ENCODE assay signal across 1 cellular context in the genomic region with DNA sequence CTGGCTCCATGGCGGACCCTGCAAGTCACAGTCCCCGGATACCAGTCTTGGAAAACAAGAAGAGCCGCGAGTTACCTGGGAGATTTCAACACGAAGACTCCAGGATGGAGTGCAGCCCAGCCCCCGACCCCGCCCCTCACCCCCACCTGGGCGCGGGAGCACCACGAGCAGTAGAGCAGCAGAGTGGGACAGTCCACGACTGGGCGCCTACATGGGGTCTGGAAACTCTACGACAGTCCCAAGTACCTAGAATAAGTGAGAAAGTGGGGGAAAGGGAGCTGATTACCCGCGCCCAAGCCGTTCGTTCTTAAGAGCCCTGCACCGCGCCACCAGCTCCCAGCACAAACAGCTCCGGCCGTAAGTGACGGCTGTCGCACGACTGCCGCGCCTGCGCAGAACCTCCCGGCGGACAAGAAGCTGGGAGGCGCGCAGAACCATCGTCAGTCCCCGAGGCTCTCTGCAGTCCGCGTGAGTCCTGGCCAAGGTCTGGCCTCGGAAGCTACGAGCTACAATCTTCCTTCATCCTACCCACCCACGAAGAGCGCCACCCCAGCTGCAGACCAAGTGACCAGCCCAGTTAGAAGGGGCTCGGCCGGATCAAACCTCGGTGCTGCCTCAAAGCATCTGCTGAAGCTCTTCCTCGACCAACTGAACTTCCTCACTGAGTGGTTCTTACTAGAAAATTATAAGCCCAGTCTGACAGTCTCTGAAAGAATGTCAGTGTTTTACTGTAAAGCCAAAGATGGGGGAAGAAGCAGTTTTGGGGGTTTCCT.
TF ChIP-seq lines count a peak whose summit lies in the region.

A gene (minus strand): TSS at position 359 of the 773 bp plus-strand sequence. CDS start 349 bp downstream, at position 10.

TF ChIP-seq in HEK293, 187 proteins besides CTCF, POLR2A, EP300 and RAD21 (continued from another document and continues in another):
- TF ChIP-seq, protein P1, sequence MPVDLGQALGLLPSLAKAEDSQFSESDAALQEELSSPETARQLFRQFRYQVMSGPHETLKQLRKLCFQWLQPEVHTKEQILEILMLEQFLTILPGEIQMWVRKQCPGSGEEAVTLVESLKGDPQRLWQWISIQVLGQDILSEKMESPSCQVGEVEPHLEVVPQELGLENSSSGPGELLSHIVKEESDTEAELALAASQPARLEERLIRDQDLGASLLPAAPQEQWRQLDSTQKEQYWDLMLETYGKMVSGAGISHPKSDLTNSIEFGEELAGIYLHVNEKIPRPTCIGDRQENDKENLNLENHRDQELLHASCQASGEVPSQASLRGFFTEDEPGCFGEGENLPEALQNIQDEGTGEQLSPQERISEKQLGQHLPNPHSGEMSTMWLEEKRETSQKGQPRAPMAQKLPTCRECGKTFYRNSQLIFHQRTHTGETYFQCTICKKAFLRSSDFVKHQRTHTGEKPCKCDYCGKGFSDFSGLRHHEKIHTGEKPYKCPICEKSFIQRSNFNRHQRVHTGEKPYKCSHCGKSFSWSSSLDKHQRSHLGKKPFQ (tag by site-specific recombination; IDR thresholded peaks at IDR 0.05) = no peak
- TF ChIP-seq, protein P2, sequence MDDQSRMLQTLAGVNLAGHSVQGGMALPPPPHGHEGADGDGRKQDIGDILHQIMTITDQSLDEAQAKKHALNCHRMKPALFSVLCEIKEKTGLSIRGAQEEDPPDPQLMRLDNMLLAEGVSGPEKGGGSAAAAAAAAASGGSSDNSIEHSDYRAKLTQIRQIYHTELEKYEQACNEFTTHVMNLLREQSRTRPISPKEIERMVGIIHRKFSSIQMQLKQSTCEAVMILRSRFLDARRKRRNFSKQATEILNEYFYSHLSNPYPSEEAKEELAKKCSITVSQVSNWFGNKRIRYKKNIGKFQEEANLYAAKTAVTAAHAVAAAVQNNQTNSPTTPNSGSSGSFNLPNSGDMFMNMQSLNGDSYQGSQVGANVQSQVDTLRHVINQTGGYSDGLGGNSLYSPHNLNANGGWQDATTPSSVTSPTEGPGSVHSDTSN (CRISPR knock-in tag; IDR thresholded peaks at IDR 0.05) = peak; percentile 53; the same call in 1 of the 2 replicates
- TF ChIP-seq ZBTB17 (tag by site-specific recombination; IDR thresholded peaks at IDR 0.05) (peak; percentile 99), KLF9 (tag by site-specific recombination; IDR thresholded peaks at IDR 0.05; ENCODE audit: low read depth) (peak; percentile 79), ZNF76 (tag by site-specific recombination; IDR thresholded peaks at IDR 0.05; ENCODE audit: borderline replicate concordance, low read depth) (peak; percentile 32; the same call in 1 of the 2 replicates), ZNF302 (tag by site-specific recombination; IDR thresholded peaks at IDR 0.05; ENCODE audit: low read depth) (no peak), GLIS1 (tag by site-specific recombination; IDR thresholded peaks at IDR 0.05) (peak; percentile 57; the same call in 1 of the 2 replicates), SP3 (tag by site-specific recombination; IDR thresholded peaks at IDR 0.05) (peak; percentile 40), SETDB1 (IDR thresholded peaks at IDR 0.05; ENCODE audit: insufficient read length, low read length) (no peak), KLF8 (tag by site-specific recombination; IDR thresholded peaks at IDR 0.05) (0 out of 2 replicates have a peak, but pooled peaks have one; percentile 34), HOXD13 (CRISPR knock-in tag; IDR thresholded peaks at IDR 0.05; ENCODE audit: borderline replicate concordance) (no peak), ZNF324 (tag by site-specific recombination; IDR thresholded peaks at IDR 0.05) (no peak), ZNF585B (tag by site-specific recombination; IDR thresholded peaks at IDR 0.05) (no peak), ZFHX2 (tag by site-specific recombination; conservative IDR thresholded peaks at IDR 0.05) (no peak), ZNF2 (tag by site-specific recombination; IDR thresholded peaks at IDR 0.05) (0 out of 2 replicates have a peak, but pooled peaks have one; percentile 74), ZNF624 (tag by site-specific recombination; IDR thresholded peaks at IDR 0.05) (no peak), KLF10 (tag by site-specific recombination; IDR thresholded peaks at IDR 0.05) (0 out of 2 replicates have a peak, but pooled peaks have one; percentile 27), ZNF19 (tag by site-specific recombination; IDR thresholded peaks at IDR 0.05; ENCODE audit: low read depth) (no peak), ZSCAN30 (tag by site-specific recombination; IDR thresholded peaks at IDR 0.05) (no peak), ZFP41 (tag by site-specific recombination; IDR thresholded peaks at IDR 0.05; ENCODE audit: borderline replicate concordance) (no peak), ZNF423 (tag by site-specific recombination; IDR thresholded peaks at IDR 0.05) (no peak)
- TF ChIP-seq, protein P3, sequence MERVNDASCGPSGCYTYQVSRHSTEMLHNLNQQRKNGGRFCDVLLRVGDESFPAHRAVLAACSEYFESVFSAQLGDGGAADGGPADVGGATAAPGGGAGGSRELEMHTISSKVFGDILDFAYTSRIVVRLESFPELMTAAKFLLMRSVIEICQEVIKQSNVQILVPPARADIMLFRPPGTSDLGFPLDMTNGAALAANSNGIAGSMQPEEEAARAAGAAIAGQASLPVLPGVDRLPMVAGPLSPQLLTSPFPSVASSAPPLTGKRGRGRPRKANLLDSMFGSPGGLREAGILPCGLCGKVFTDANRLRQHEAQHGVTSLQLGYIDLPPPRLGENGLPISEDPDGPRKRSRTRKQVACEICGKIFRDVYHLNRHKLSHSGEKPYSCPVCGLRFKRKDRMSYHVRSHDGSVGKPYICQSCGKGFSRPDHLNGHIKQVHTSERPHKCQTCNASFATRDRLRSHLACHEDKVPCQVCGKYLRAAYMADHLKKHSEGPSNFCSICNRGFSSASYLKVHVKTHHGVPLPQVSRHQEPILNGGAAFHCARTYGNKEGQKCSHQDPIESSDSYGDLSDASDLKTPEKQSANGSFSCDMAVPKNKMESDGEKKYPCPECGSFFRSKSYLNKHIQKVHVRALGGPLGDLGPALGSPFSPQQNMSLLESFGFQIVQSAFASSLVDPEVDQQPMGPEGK (tag by site-specific recombination; IDR thresholded peaks at IDR 0.05) = peak; percentile 25; the same call in 1 of the 2 replicates
- TF ChIP-seq, protein P4, sequence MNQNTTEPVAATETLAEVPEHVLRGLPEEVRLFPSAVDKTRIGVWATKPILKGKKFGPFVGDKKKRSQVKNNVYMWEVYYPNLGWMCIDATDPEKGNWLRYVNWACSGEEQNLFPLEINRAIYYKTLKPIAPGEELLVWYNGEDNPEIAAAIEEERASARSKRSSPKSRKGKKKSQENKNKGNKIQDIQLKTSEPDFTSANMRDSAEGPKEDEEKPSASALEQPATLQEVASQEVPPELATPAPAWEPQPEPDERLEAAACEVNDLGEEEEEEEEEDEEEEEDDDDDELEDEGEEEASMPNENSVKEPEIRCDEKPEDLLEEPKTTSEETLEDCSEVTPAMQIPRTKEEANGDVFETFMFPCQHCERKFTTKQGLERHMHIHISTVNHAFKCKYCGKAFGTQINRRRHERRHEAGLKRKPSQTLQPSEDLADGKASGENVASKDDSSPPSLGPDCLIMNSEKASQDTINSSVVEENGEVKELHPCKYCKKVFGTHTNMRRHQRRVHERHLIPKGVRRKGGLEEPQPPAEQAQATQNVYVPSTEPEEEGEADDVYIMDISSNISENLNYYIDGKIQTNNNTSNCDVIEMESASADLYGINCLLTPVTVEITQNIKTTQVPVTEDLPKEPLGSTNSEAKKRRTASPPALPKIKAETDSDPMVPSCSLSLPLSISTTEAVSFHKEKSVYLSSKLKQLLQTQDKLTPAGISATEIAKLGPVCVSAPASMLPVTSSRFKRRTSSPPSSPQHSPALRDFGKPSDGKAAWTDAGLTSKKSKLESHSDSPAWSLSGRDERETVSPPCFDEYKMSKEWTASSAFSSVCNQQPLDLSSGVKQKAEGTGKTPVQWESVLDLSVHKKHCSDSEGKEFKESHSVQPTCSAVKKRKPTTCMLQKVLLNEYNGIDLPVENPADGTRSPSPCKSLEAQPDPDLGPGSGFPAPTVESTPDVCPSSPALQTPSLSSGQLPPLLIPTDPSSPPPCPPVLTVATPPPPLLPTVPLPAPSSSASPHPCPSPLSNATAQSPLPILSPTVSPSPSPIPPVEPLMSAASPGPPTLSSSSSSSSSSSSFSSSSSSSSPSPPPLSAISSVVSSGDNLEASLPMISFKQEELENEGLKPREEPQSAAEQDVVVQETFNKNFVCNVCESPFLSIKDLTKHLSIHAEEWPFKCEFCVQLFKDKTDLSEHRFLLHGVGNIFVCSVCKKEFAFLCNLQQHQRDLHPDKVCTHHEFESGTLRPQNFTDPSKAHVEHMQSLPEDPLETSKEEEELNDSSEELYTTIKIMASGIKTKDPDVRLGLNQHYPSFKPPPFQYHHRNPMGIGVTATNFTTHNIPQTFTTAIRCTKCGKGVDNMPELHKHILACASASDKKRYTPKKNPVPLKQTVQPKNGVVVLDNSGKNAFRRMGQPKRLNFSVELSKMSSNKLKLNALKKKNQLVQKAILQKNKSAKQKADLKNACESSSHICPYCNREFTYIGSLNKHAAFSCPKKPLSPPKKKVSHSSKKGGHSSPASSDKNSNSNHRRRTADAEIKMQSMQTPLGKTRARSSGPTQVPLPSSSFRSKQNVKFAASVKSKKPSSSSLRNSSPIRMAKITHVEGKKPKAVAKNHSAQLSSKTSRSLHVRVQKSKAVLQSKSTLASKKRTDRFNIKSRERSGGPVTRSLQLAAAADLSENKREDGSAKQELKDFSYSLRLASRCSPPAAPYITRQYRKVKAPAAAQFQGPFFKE (tag by site-specific recombination; IDR thresholded peaks at IDR 0.05; ENCODE audit: borderline replicate concordance) = no peak
- TF ChIP-seq, protein P5, sequence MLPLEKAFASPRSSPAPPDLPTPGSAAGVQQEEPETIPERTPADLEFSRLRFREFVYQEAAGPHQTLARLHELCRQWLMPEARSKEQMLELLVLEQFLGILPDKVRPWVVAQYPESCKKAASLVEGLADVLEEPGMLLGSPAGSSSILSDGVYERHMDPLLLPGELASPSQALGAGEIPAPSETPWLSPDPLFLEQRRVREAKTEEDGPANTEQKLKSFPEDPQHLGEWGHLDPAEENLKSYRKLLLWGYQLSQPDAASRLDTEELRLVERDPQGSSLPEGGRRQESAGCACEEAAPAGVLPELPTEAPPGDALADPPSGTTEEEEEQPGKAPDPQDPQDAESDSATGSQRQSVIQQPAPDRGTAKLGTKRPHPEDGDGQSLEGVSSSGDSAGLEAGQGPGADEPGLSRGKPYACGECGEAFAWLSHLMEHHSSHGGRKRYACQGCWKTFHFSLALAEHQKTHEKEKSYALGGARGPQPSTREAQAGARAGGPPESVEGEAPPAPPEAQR (tag by site-specific recombination; IDR thresholded peaks at IDR 0.05) = no peak
- TF ChIP-seq, protein P6, sequence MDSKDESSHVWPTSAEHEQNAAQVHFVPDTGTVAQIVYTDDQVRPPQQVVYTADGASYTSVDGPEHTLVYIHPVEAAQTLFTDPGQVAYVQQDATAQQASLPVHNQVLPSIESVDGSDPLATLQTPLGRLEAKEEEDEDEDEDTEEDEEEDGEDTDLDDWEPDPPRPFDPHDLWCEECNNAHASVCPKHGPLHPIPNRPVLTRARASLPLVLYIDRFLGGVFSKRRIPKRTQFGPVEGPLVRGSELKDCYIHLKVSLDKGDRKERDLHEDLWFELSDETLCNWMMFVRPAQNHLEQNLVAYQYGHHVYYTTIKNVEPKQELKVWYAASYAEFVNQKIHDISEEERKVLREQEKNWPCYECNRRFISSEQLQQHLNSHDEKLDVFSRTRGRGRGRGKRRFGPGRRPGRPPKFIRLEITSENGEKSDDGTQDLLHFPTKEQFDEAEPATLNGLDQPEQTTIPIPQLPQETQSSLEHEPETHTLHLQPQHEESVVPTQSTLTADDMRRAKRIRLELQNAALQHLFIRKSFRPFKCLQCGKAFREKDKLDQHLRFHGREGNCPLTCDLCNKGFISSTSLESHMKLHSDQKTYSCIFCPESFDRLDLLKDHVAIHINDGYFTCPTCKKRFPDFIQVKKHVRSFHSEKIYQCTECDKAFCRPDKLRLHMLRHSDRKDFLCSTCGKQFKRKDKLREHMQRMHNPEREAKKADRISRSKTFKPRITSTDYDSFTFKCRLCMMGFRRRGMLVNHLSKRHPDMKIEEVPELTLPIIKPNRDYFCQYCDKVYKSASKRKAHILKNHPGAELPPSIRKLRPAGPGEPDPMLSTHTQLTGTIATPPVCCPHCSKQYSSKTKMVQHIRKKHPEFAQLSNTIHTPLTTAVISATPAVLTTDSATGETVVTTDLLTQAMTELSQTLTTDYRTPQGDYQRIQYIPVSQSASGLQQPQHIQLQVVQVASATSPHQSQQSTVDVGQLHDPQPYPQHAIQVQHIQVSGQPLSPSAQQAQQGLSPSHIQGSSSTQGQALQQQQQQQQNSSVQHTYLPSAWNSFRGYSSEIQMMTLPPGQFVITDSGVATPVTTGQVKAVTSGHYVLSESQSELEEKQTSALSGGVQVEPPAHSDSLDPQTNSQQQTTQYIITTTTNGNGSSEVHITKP (tag by site-specific recombination; IDR thresholded peaks at IDR 0.05) = peak; percentile 51; the same call in 1 of the 2 replicates
- TF ChIP-seq, protein P7, sequence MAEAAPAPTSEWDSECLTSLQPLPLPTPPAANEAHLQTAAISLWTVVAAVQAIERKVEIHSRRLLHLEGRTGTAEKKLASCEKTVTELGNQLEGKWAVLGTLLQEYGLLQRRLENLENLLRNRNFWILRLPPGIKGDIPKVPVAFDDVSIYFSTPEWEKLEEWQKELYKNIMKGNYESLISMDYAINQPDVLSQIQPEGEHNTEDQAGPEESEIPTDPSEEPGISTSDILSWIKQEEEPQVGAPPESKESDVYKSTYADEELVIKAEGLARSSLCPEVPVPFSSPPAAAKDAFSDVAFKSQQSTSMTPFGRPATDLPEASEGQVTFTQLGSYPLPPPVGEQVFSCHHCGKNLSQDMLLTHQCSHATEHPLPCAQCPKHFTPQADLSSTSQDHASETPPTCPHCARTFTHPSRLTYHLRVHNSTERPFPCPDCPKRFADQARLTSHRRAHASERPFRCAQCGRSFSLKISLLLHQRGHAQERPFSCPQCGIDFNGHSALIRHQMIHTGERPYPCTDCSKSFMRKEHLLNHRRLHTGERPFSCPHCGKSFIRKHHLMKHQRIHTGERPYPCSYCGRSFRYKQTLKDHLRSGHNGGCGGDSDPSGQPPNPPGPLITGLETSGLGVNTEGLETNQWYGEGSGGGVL (tag by site-specific recombination; IDR thresholded peaks at IDR 0.05) = no peak
- TF ChIP-seq, protein P8, sequence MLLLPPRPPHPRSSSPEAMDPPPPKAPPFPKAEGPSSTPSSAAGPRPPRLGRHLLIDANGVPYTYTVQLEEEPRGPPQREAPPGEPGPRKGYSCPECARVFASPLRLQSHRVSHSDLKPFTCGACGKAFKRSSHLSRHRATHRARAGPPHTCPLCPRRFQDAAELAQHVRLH (tag by site-specific recombination; IDR thresholded peaks at IDR 0.05) = no peak
- TF ChIP-seq, protein P9, sequence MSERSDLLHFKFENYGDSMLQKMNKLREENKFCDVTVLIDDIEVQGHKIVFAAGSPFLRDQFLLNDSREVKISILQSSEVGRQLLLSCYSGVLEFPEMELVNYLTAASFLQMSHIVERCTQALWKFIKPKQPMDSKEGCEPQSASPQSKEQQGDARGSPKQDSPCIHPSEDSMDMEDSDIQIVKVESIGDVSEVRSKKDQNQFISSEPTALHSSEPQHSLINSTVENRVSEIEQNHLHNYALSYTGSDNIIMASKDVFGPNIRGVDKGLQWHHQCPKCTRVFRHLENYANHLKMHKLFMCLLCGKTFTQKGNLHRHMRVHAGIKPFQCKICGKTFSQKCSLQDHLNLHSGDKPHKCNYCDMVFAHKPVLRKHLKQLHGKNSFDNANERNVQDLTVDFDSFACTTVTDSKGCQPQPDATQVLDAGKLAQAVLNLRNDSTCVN (tag by site-specific recombination; optimal IDR thresholded peaks at IDR 0.05) = peak; percentile 58
